10 cellular contexts compared by ENCODE assay signal in the genomic region with DNA sequence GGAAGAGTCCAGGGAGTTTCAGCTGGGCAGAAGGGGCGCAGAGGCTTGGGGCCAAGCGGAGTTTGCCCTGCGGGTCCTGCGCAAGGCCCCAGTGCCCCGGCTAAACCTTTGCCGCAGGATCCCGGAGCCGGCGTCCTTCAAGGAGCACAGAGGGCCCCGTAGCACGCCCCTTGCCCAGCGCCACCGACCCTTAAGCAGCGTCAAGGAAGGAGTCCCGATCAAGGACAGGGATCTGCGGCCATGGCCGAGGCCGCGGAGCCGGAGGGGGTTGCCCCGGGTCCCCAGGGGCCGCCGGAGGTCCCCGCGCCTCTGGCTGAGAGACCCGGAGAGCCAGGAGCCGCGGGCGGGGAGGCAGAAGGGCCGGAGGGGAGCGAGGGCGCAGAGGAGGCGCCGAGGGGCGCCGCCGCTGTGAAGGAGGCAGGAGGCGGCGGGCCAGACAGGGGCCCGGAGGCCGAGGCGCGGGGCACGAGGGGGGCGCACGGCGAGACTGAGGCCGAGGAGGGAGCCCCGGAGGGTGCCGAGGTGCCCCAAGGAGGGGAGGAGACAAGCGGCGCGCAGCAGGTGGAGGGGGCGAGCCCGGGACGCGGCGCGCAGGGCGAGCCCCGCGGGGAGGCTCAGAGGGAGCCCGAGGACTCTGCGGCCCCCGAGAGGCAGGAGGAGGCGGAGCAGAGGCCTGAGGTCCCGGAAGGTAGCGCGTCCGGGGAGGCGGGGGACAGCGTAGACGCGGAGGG. TPM values are rescaled to one million over a fixed set of nuclear protein-coding genes. Genes with fewer than 3 reads are reported as not detected.
DNase-seq lines count a peak whose midpoint lies in the region; ATAC-seq and TF ChIP-seq lines count a peak whose summit lies in the region.
"Had no signal": no experiment of that assay in that cellular context is flagged by ENCODE, and none has a peak within 500 bp of the region (broad histone marks: within the 10 kb centered on the region; RNA-seq: fewer than 3 reads in every experiment).

No MANE protein-coding gene starts in this region.

- peaks cover 68% of the 10 kb centered on the region for H3K27me3 Mint-ChIP-seq in activated naive CD8-positive, alpha-beta T cell treated with anti-CD3 and anti-CD28 coated beads, Interleukin-2, amount 10 ng/mL, durations not matched to agents 7 days and 5 days

- peak overlapping the region; percentile 71 for H3K27ac ChIP-seq in lower lobe of right lung
- no peak overlapping the region for H3K27ac ChIP-seq in upper lobe of right lung
- H3K27ac ChIP-seq in substantia nigra (ENCODE audit: low read depth, low read length, poor library complexity, severe bottlenecking) = no peak overlapping the region

- peaks cover 18% of the 10 kb centered on the region for H3K4me1 ChIP-seq in lower lobe of right lung
- peaks cover 6% of the 10 kb centered on the region for H3K4me1 ChIP-seq in upper lobe of right lung

- no peak overlapping the region for H3K27ac Mint-ChIP-seq in activated naive CD8-positive, alpha-beta T cell treated with anti-CD3 and anti-CD28 coated beads, Interleukin-2, amount 10 ng/mL, durations not matched to agents 7 days and 5 days

- DNase-seq in Daoy (ENCODE audit: low read depth) = peak; percentile 53
- peak; percentile 59 for DNase-seq in activated naive CD8-positive, alpha-beta T cell treated with anti-CD3 and anti-CD28 coated beads, Interleukin-2, amount 10 ng/mL, durations not matched to agents 7 days and 5 days
- peak; percentile 70 for DNase-seq in lower lobe of right lung
- DNase-seq in upper lobe of right lung = peak; percentile 81
- no peak for DNase-seq in substantia nigra (lab: John Stamatoyannopoulos, UW)
- no peak for DNase-seq in NOMO-1 treated with dmso at 0.1 percent for 144 hours (lab: John Stamatoyannopoulos, UW; ENCODE audit: unreplicated experiment)

- H3K4me1 Mint-ChIP-seq in activated naive CD8-positive, alpha-beta T cell treated with anti-CD3 and anti-CD28 coated beads, Interleukin-2, amount 10 ng/mL, durations not matched to agents 7 days and 5 days = peaks cover 5% of the 10 kb centered on the region

- POLR2A ChIA-PET in activated naive CD8-positive, alpha-beta T cell treated with anti-CD3 and anti-CD28 coated beads, Interleukin-2, amount 10 ng/mL, durations not matched to agents 7 days and 5 days (lab: Charles Lee) = no interaction called here

- H3K36me3 ChIP-seq in lower lobe of right lung = no peaks in the 10 kb centered on the region
- H3K36me3 ChIP-seq in upper lobe of right lung = no peaks in the 10 kb centered on the region

- peak overlapping the region; percentile 56 for H3K4me3 ChIP-seq in lower lobe of right lung
- peak overlapping the region; percentile 52 for H3K4me3 ChIP-seq in upper lobe of right lung

- peaks cover 40% of the 10 kb centered on the region for H3K27me3 ChIP-seq in lower lobe of right lung (ENCODE audit: low read depth)
- peaks cover 29% of the 10 kb centered on the region for H3K27me3 ChIP-seq in upper lobe of right lung

- no peak for TF ChIP-seq CTCF in lower lobe of right lung (IDR thresholded peaks at IDR 0.05)
- TF ChIP-seq CTCF in upper lobe of right lung (IDR thresholded peaks at IDR 0.05) = no peak

- no peaks in the 10 kb centered on the region for H3K36me3 Mint-ChIP-seq in activated naive CD8-positive, alpha-beta T cell treated with anti-CD3 and anti-CD28 coated beads, Interleukin-2, amount 10 ng/mL, durations not matched to agents 7 days and 5 days

- no peaks in the 10 kb centered on the region for H3K9me3 ChIP-seq in lower lobe of right lung
- H3K9me3 ChIP-seq in upper lobe of right lung = no peaks in the 10 kb centered on the region

- intact Hi-C loops in lower lobe of right lung (cut with DNase I) = no loop called here
- intact Hi-C loops in upper lobe of right lung (cut with DNase I) = no loop called here

- peak; percentile 39 for ATAC-seq in HG02623 (IDR thresholded peaks at IDR 0.05; ENCODE audit: unreplicated experiment)
- ATAC-seq in activated naive CD8-positive, alpha-beta T cell treated with anti-CD3 and anti-CD28 coated beads, Interleukin-2, amount 10 ng/mL, durations not matched to agents 7 days and 5 days (ENCODE audit: low read depth) = peak; percentile 86
- ATAC-seq in lower lobe of right lung = peak; percentile 82 to 87
- peak; percentile 74 for ATAC-seq in upper lobe of right lung
- no peak for ATAC-seq in GM18861 (IDR thresholded peaks at IDR 0.05; ENCODE audit: unreplicated experiment)
- ATAC-seq: HCT116 had no signal

- H3K9me3 Mint-ChIP-seq in activated naive CD8-positive, alpha-beta T cell treated with anti-CD3 and anti-CD28 coated beads, Interleukin-2, amount 10 ng/mL, durations not matched to agents 7 days and 5 days = no peaks in the 10 kb centered on the region

- H3K4me3 Mint-ChIP-seq in activated naive CD8-positive, alpha-beta T cell treated with anti-CD3 and anti-CD28 coated beads, Interleukin-2, amount 10 ng/mL, durations not matched to agents 7 days and 5 days = peak overlapping the region; percentile 71

RNA-seq across cellular contexts. Expression of gene CLIC6, which starts 0.5 kb away (rescaled TPM):
- total RNA-seq in Daoy (2014; rRNA removed; shearing (Covaris generic)) = 2.1 and 3.1 TPM in 2 replicates
- under 1 TPM; 0.37 to 0.42 TPM for total RNA-seq in activated naive CD8-positive, alpha-beta T cell treated with anti-CD3 and anti-CD28 coated beads, Interleukin-2, amount 10 ng/mL, durations not matched to agents 7 days and 5 days
- 23.5 TPM for total RNA-seq in lower lobe of right lung
- 12.3 TPM for total RNA-seq in upper lobe of right lung
- total RNA-seq: bronchial epithelial cell had no signal

RNA-seq across cellular contexts. Expression of gene RCAN1, which starts 54.4 kb away (rescaled TPM):
- total RNA-seq in Daoy (2014; rRNA removed; shearing (Covaris generic)) = 66.9 and 71.9 TPM in 2 replicates
- 1 to 10 TPM; 7.3 to 7.4 TPM for total RNA-seq in activated naive CD8-positive, alpha-beta T cell treated with anti-CD3 and anti-CD28 coated beads, Interleukin-2, amount 10 ng/mL, durations not matched to agents 7 days and 5 days
- total RNA-seq in lower lobe of right lung (22.9 TPM), upper lobe of right lung (26.9 TPM)

Comparison
In these comparisons a context has a peak if more than half of its experiments do, and no peak if none do; other contexts are left out.
1. DNase-seq: peak in Daoy (single experiment), activated naive CD8-positive, alpha-beta T cell treated with anti-CD3 and anti-CD28 coated beads, Interleukin-2, amount 10 ng/mL, durations not matched to agents 7 days and 5 days (single experiment), lower lobe of right lung (single experiment) and upper lobe of right lung (single experiment); none in substantia nigra (0 of 49) and NOMO-1 treated with dmso at 0.1 percent for 144 hours (single experiment).